Comparison of ENCODE assay signal across 9 cellular contexts in the genomic region with DNA sequence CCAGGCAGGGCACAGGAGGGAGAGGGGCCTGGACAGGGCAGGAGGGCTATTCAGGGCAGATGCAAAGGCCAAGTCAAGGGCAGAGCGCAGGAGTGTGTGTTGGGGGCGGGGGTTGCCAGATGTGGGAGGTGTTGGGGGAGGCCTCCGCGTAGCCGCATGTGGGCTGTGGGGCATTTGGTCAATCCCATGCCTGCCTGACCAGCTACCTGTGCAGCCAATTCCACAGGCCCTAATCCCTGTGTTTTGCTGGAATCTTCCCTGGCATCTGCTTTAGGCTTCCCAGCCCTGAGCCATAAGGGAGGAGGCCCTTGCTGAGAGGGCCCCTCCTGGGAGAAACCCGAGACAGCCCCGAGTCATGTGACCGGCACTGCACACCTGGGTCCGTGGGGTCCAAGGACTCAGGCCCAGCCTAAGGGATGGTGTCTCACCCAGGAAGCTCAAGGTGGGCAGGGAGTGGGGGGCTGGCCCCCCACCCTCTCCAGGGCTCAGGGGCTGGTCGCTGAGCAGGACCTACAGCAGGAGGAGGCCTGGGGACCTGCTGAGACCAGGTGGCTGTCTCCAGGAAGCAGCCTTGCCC. TPM values are rescaled to one million over a fixed set of nuclear protein-coding genes. Genes with fewer than 3 reads are reported as not detected.
DNase-seq lines count a peak whose midpoint lies in the region; ATAC-seq, FAIRE-seq and TF ChIP-seq lines count a peak whose summit lies in the region.
"Had no signal": no experiment of that assay in that cellular context is flagged by ENCODE, and none has a peak within 500 bp of the region (broad histone marks: within the 10 kb centered on the region; RNA-seq: fewer than 3 reads in every experiment).

No MANE protein-coding gene starts in this region.

- H3K4me2 ChIP-seq in OCI-LY7 (ENCODE audit: low read length), result peak overlapping the region; percentile 98
- H3K4me2 ChIP-seq: A549 had no signal

- no peak for FAIRE-seq in D721Med (lab: Jason Lieb, UNC)
- FAIRE-seq: A549 had no signal

- H3K27me3 ChIP-seq in gastroesophageal sphincter, result no peaks in the 10 kb centered on the region

- CTCF ChIA-PET in OCI-LY7 (lab: Charles Lee; ENCODE audit: unreplicated experiment), result no interaction called here

- TF ChIP-seq CTCF in OCI-LY7 (conservative IDR thresholded peaks at IDR 0.05; ENCODE audit: low read length) (no peak), gastroesophageal sphincter (IDR thresholded peaks at IDR 0.05) (no peak), D721Med (IDR thresholded peaks at IDR 0.05; ENCODE audit: insufficient read depth, missing control alignments) (no peak)

- H3K4me1 ChIP-seq in OCI-LY7 (ENCODE audit: insufficient read depth, low read length, poor library complexity, severe bottlenecking), result peaks cover 80% of the 10 kb centered on the region
- peaks cover 0 to 22% (median 12%) of the 10 kb centered on the region in 3 donors for H3K4me1 ChIP-seq in gastroesophageal sphincter
- H3K4me1 ChIP-seq: A549 had no signal

- no peaks in the 10 kb centered on the region for H4K20me1 ChIP-seq in OCI-LY7 (ENCODE audit: insufficient read depth, low read length)

- no peaks in the 10 kb centered on the region for H3K9me3 ChIP-seq in OCI-LY7 (ENCODE audit: low read length)
- H3K9me3 ChIP-seq in gastroesophageal sphincter, result no peaks in the 10 kb centered on the region
- H3K9me3 ChIP-seq: A549 had no signal

- peak overlapping the region; percentile 98 to 99 for H3K27ac Mint-ChIP-seq in stimulated activated naive CD8-positive, alpha-beta T cell treated with anti-CD3 and anti-CD28 coated beads, Interleukin-15, amount 100 ng/mL, for 72 hours

- 83% methylated on average over 3 of the region's 10 CpGs; no CpG with 5 or more reads in 1 of the 2 donors for WGBS in gastroesophageal sphincter (ENCODE audit: low coverage in 1 of 2), 2 donors

- no peak for TF ChIP-seq POLR2A in gastroesophageal sphincter (IDR thresholded peaks at IDR 0.05)

- peaks cover 35% of the 10 kb centered on the region for H3K36me3 ChIP-seq in OCI-LY7 (ENCODE audit: insufficient read depth, low read length)
- H3K36me3 ChIP-seq in gastroesophageal sphincter, result peaks cover 0 to 32% of the 10 kb centered on the region in 2 donors

- intact Hi-C loops in OCI-LY7 (cut with micrococcal nuclease; ENCODE audit: unreplicated experiment), result loop anchor here (1.0 to 2.0 kb wide), 3 partner anchors 19 to 46 kb away; a partner anchor contains a TSS

- peak overlapping the region; percentile 79 to 81 for H3K4me3 Mint-ChIP-seq in stimulated activated naive CD8-positive, alpha-beta T cell treated with anti-CD3 and anti-CD28 coated beads, Interleukin-15, amount 100 ng/mL, for 72 hours

- no peaks in the 10 kb centered on the region for H3K9me2 ChIP-seq in OCI-LY7 (ENCODE audit: insufficient read depth, low read length)

- BruUV-seq in OCI-LY7 (replicated peaks; lab: Mats Ljungman, UMichigan), result no TSS peak

- TF ChIP-seq EP300 in gastroesophageal sphincter (IDR thresholded peaks at IDR 0.05), result no peak

- H2AFZ ChIP-seq in OCI-LY7 (ENCODE audit: low read length), result no peak overlapping the region; the same call in 1 of the 2 replicates

- H3K9me3 Mint-ChIP-seq in stimulated activated naive CD8-positive, alpha-beta T cell treated with anti-CD3 and anti-CD28 coated beads, Interleukin-15, amount 100 ng/mL, for 72 hours, result no peaks in the 10 kb centered on the region

- no peaks in the 10 kb centered on the region for H3K27me3 Mint-ChIP-seq in stimulated activated naive CD8-positive, alpha-beta T cell treated with anti-CD3 and anti-CD28 coated beads, Interleukin-15, amount 100 ng/mL, for 72 hours

- no peaks in the 10 kb centered on the region for H3K79me2 ChIP-seq in OCI-LY7 (ENCODE audit: insufficient read depth, low read depth, low read length)

- H3K4me3 ChIP-seq in OCI-LY7 (ENCODE audit: low read depth, low read length, poor library complexity, severe bottlenecking) (peak overlapping the region; percentile 67), gastroesophageal sphincter (peak overlapping the region in 1 of 2 donors; percentile 28)
- H3K4me3 ChIP-seq: A549 had no signal

- DNase-seq in NCI-H146 (lab: John Stamatoyannopoulos, UW) (peak; percentile 38), NCI-H146 treated with DMSO at 0.1 percent for 48 hours (lab: John Stamatoyannopoulos, UW; ENCODE audit: unreplicated experiment) (no peak), OCI-LY7 (ENCODE audit: low spot score) (peak; percentile 31), D721Med (ENCODE audit: insufficient read length, low spot score) (no peak)
- no peak for DNase-seq in stimulated activated naive CD8-positive, alpha-beta T cell treated with anti-CD3 and anti-CD28 coated beads, Interleukin-15, amount 100 ng/mL, for 72 hours

- POLR2A ChIA-PET in OCI-LY7 (lab: Charles Lee), result interaction anchor here (1.0 to 6.1 kb wide), 4 partner anchors 18 to 45 kb away, joined by 3 to 39 read pairs (median 4); a partner anchor contains a TSS

- H3K4me1 Mint-ChIP-seq in stimulated activated naive CD8-positive, alpha-beta T cell treated with anti-CD3 and anti-CD28 coated beads, Interleukin-15, amount 100 ng/mL, for 72 hours, result peaks cover 90% of the 10 kb centered on the region

- H3K27ac ChIP-seq in OCI-LY7 (ENCODE audit: low read depth, low read length, poor library complexity, severe bottlenecking) (peak overlapping the region; percentile 99), gastroesophageal sphincter (peak overlapping the region in 3 of 4 donors; percentile 76 to 82 (median 79))
- H3K27ac ChIP-seq: A549 had no signal

- ATAC-seq in HG02623 (IDR thresholded peaks at IDR 0.05; ENCODE audit: unreplicated experiment) (peak; percentile 14), gastroesophageal sphincter (no peak), HG02970 (IDR thresholded peaks at IDR 0.05; ENCODE audit: low FRiP score, unreplicated experiment) (no peak)
- peak; percentile 27 for ATAC-seq in stimulated activated naive CD8-positive, alpha-beta T cell treated with anti-CD3 and anti-CD28 coated beads, Interleukin-15, amount 100 ng/mL, for 72 hours
- ATAC-seq: A549 had no signal

RNA-seq across cellular contexts. Expression of a gene that starts 20.3 kb away (rescaled TPM):
- total RNA-seq in OCI-LY7 (2014; rRNA removed; shearing (Covaris generic)), result 3.5 and 4.4 TPM in 2 replicates
- total RNA-seq in OCI-LY7 (2022) (13.8 and 17.4 TPM in 2 replicates), gastroesophageal sphincter (1 to 10 TPM; 2.0 to 5.9 (median 3.9) TPM)

RNA-seq across cellular contexts. Expression of a gene that starts 33.5 kb away (rescaled TPM):
- 61.0 and 71.3 TPM in 2 replicates for total RNA-seq in OCI-LY7 (2014; rRNA removed; shearing (Covaris generic))
- total RNA-seq in OCI-LY7 (2022), result 86.2 and 97.3 TPM in 2 replicates
- total RNA-seq in gastroesophageal sphincter, result 10 to 100 TPM in 2 of 4 donors, 1 to 10 TPM in 2; 5.3 to 20.8 (median 14.5) TPM

RNA-seq across cellular contexts. Expression of a gene that starts 42.1 kb away (rescaled TPM):
- total RNA-seq in OCI-LY7 (2014; rRNA removed; shearing (Covaris generic)), result not detected in 2 replicates
- total RNA-seq in OCI-LY7 (2022), result not detected in 2 replicates
- total RNA-seq in gastroesophageal sphincter, result not detected

RNA-seq across cellular contexts. Expression of a gene that starts 45.7 kb away (rescaled TPM):
- total RNA-seq in OCI-LY7 (2014; rRNA removed; shearing (Covaris generic)), result 5.2 and 6.7 TPM in 2 replicates
- total RNA-seq in OCI-LY7 (2022) (6.0 and 9.0 TPM in 2 replicates), gastroesophageal sphincter (1 to 10 TPM; 1.1 to 5.4 (median 3.1) TPM)

RNA-seq across cellular contexts. Expression of a gene that starts 47.6 kb away (rescaled TPM):
- total RNA-seq in OCI-LY7 (2014; rRNA removed; shearing (Covaris generic)), result 0.16 TPM in 1 of 2 replicates, not detected in the other
- total RNA-seq in OCI-LY7 (2022), result 0.20 TPM in 1 of 2 replicates, not detected in the other
- under 1 TPM in 2 of 4 donors, not detected in 2; 0.62 to 0.67 TPM for total RNA-seq in gastroesophageal sphincter

Comparison
In these comparisons a context has a peak if more than half of its experiments do, and no peak if none do; other contexts are left out.
1. DNase-seq: peak in NCI-H146 (single experiment) and OCI-LY7 (single experiment); none in NCI-H146 treated with DMSO at 0.1 percent for 48 hours (single experiment), stimulated activated naive CD8-positive, alpha-beta T cell treated with anti-CD3 and anti-CD28 coated beads, Interleukin-15, amount 100 ng/mL, for 72 hours (0 of 2) and D721Med (single experiment).
2. ATAC-seq: peak in HG02623 (single experiment) and stimulated activated naive CD8-positive, alpha-beta T cell treated with anti-CD3 and anti-CD28 coated beads, Interleukin-15, amount 100 ng/mL, for 72 hours (single experiment); none in gastroesophageal sphincter (single experiment) and HG02970 (single experiment).